31 cellular contexts compared by ENCODE assay signal in the genomic region with DNA sequence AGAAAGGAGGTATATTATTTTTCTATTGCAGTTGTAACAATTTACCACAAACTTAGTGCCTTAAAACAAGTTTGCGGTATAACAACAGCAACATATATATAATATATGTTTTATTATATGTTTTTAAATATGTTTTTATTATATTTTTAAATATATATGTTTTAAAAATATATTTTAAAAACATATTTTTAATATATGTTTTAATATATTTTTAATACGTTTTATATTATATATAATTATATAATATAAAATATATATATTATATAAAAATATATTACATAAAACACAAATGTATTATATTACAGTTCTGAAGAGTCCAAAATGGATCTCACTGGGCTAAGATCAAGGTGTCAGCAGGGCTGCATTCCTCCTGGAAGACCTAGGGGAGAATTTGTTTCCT.
"Had no signal": no experiment of that assay in that cellular context is flagged by ENCODE, and none has a peak within 500 bp of the region (broad histone marks: within the 10 kb centered on the region; RNA-seq: fewer than 3 reads in every experiment).

No MANE protein-coding gene starts in this region.

- FAIRE-seq: astrocyte had no signal

- H3K36me3 Mint-ChIP-seq: activated naive CD8-positive, alpha-beta T cell had no signal

- H3K9me3 Mint-ChIP-seq: activated CD4-positive, alpha-beta memory T cell treated with anti-CD3 and anti-CD28 coated beads, Interleukin-2, amount 10 ng/mL, durations not matched to agents 7 days and 5 days; activated CD4-positive, alpha-beta T cell treated with anti-CD3 and anti-CD28 coated beads, Interleukin-2, amount 10 ng/mL, durations not matched to agents 7 days and 5 days; activated T-cell treated with anti-CD3 and anti-CD28 coated beads, Interleukin-2, amount 50 U/mL, for 24 hours; activated T-helper 17 cell treated with anti-CD3 and anti-CD28 coated beads, Interleukin-2, amount 50 U/mL, for 72 hours; central memory CD8-positive, alpha-beta T cell; T-helper 2 cell treated with Interferon-gamma antibody and Interleukin-4, amounts not matched to agents 5 μg/mL and 100 μg/mL, for 36 hours had no signal

- H3K4me1 Mint-ChIP-seq: activated CD4-positive, alpha-beta memory T cell treated with anti-CD3 and anti-CD28 coated beads, Interleukin-2, amount 10 ng/mL, durations not matched to agents 7 days and 5 days; activated CD4-positive, alpha-beta T cell treated with anti-CD3 and anti-CD28 coated beads, Interleukin-2, amount 10 ng/mL, durations not matched to agents 7 days and 5 days; activated T-helper 17 cell treated with anti-CD3 and anti-CD28 coated beads, Interleukin-2, amount 50 U/mL, for 72 hours; central memory CD8-positive, alpha-beta T cell; endodermal cell; T-helper 17 cell had no signal

- H3K27me3 ChIP-seq: brain microvascular endothelial cell, esophagus muscularis mucosa, foreskin keratinocyte, gastroesophageal sphincter, heart right ventricle had no signal

- H3K36me3 ChIP-seq: brain microvascular endothelial cell, esophagus muscularis mucosa, gastroesophageal sphincter, heart right ventricle had no signal

- ATAC-seq: activated T-helper 17 cell treated with anti-CD3 and anti-CD28 coated beads, Interleukin-2, amount 50 U/mL, for 72 hours; foreskin keratinocyte; gastroesophageal sphincter; heart right ventricle; T-helper 17 cell had no signal

- H3K27ac Mint-ChIP-seq: activated CD4-positive, alpha-beta memory T cell treated with anti-CD3 and anti-CD28 coated beads, Interleukin-2, amount 10 ng/mL, durations not matched to agents 7 days and 5 days; activated CD4-positive, alpha-beta T cell treated with anti-CD3 and anti-CD28 coated beads, Interleukin-2, amount 10 ng/mL, durations not matched to agents 7 days and 5 days; activated naive CD8-positive, alpha-beta T cell; activated T-cell treated with anti-CD3 and anti-CD28 coated beads, Interleukin-2, amount 50 U/mL, for 24 hours; activated T-helper 17 cell treated with anti-CD3 and anti-CD28 coated beads, Interleukin-2, amount 50 U/mL, for 72 hours; endodermal cell; T-helper 17 cell; T-helper 2 cell treated with Interferon-gamma antibody and Interleukin-4, amounts not matched to agents 5 μg/mL and 100 μg/mL, for 36 hours had no signal

- H3K4me3 ChIP-seq: esophagus muscularis mucosa, gastroesophageal sphincter, heart right ventricle had no signal

- H3K4me3 Mint-ChIP-seq: activated CD4-positive, alpha-beta memory T cell treated with anti-CD3 and anti-CD28 coated beads, Interleukin-2, amount 10 ng/mL, durations not matched to agents 7 days and 5 days; activated CD4-positive, alpha-beta T cell treated with anti-CD3 and anti-CD28 coated beads, Interleukin-2, amount 10 ng/mL, durations not matched to agents 7 days and 5 days; activated naive CD8-positive, alpha-beta T cell; activated T-cell treated with anti-CD3 and anti-CD28 coated beads, Interleukin-2, amount 50 U/mL, for 24 hours; activated T-helper 17 cell treated with anti-CD3 and anti-CD28 coated beads, Interleukin-2, amount 50 U/mL, for 72 hours; central memory CD8-positive, alpha-beta T cell; endodermal cell; T-helper 17 cell; T-helper 2 cell treated with Interferon-gamma antibody and Interleukin-4, amounts not matched to agents 5 μg/mL and 100 μg/mL, for 36 hours had no signal

- H3K27me3 Mint-ChIP-seq: activated naive CD8-positive, alpha-beta T cell; activated T-cell treated with anti-CD3 and anti-CD28 coated beads, Interleukin-2, amount 50 U/mL, for 24 hours; central memory CD8-positive, alpha-beta T cell had no signal

- DNase-seq: activated CD4-positive, alpha-beta memory T cell treated with anti-CD3 and anti-CD28 coated beads, Interleukin-2, amount 10 ng/mL, durations not matched to agents 7 days and 5 days; activated CD4-positive, alpha-beta T cell treated with anti-CD3 and anti-CD28 coated beads for 1 hour; activated CD4-positive, alpha-beta T cell treated with anti-CD3 and anti-CD28 coated beads for 4 hours; activated CD4-positive, alpha-beta T cell treated with anti-CD3 and anti-CD28 coated beads, Interleukin-2, amount 10 ng/mL, durations not matched to agents 7 days and 5 days; activated CD4-positive, alpha-beta T cell treated with anti-CD3 and anti-CD28 coated beads, Interleukin-2, amount 50 U/mL, for 4 hours; activated CD8-positive, alpha-beta memory T cell treated with anti-CD3 and anti-CD28 coated beads, Interleukin-2, amount 50 U/mL, for 48 hours; activated effector memory CD4-positive, alpha-beta T cell treated with Interleukin-2 at 50 U/mL for 16 hours; activated gamma-delta T cell treated with Interleukin-2 at 50 U/mL for 16 hours; activated naive CD4-positive, alpha-beta T cell treated with anti-CD3 and anti-CD28 coated beads, Interleukin-2, amount 50 U/mL, for 16 hours; activated naive CD4-positive, alpha-beta T cell treated with Interleukin-2 at 50 U/mL for 16 hours; activated T-cell treated with anti-CD3 and anti-CD28 coated beads for 4 hours; activated T-cell treated with anti-CD3 and anti-CD28 coated beads, Interleukin-2, amount 50 U/mL, for 24 hours; amniotic stem cell; anterior cingulate cortex; brain microvascular endothelial cell; effector memory CD4-positive, alpha-beta T cell; endodermal cell; erythroblast; foreskin keratinocyte; heart right ventricle; hippocampal formation; T-helper 1 cell; T-helper 17 cell; T1000 had no signal

- H3K9me3 ChIP-seq: esophagus muscularis mucosa, gastroesophageal sphincter, heart right ventricle had no signal

- H3K4me1 ChIP-seq: foreskin keratinocyte, gastroesophageal sphincter had no signal

- H3K27ac ChIP-seq: brain microvascular endothelial cell, esophagus muscularis mucosa, foreskin keratinocyte, gastroesophageal sphincter, heart right ventricle had no signal
